7 cellular contexts compared by ENCODE assay signal in genomic region chr1:43206721-43207228, GRCh38. TPM values are rescaled to one million over a fixed set of nuclear protein-coding genes. Genes with fewer than 3 reads are reported as not detected.
DNase-seq lines count a peak whose midpoint lies in the region; ATAC-seq, FAIRE-seq and TF ChIP-seq lines count a peak whose summit lies in the region.

No MANE protein-coding gene starts in this region.

- H3K27me3 ChIP-seq in HUES6 (ENCODE audit: control insufficient read depth, insufficient read depth, low read length) (no peaks in the 10 kb centered on the region), GM12878 (replicated peaks in 1 of 2; ENCODE audit: control insufficient read depth in 2 of 2, insufficient read depth in 2 of 2, low read length in 1 of 2) (no peaks in the 10 kb centered on the region), upper lobe of right lung (no peaks in the 10 kb centered on the region)

- H3K4me2 ChIP-seq in GM12878 (ENCODE audit: control insufficient read depth, insufficient read depth) = peak overlapping the region; percentile 56; the same call in 1 of the 2 replicates

- DNase-seq in GM12878 (ENCODE audit: low read depth, low spot score) (no peak), iris pigment epithelial cell (ENCODE audit: low read depth) (peak; percentile 95), upper lobe of right lung (peak; percentile 72), GM13977 (ENCODE audit: low spot score) (no peak)
- DNase-seq in central memory CD4-positive, alpha-beta T cell = no peak

- H3K36me3 ChIP-seq in HUES6 (ENCODE audit: control insufficient read depth, insufficient read depth, low read length) (no peaks in the 10 kb centered on the region), GM12878 (ENCODE audit: control insufficient read depth in 2 of 2, insufficient read depth in 2 of 2, low read length in 1 of 2) (peaks cover 3 to 5% of the 10 kb centered on the region in 2 experiments; a peak in 3 of 4 replicates), upper lobe of right lung (no peaks in the 10 kb centered on the region)

- POLR2A ChIA-PET in GM12878 (lab: Charles Lee) = no interaction called here

- H2AFZ ChIP-seq in GM12878 (ENCODE audit: control insufficient read depth, low read depth, low read length) = peak overlapping the region; percentile 70

- ATAC-seq in GM12878 (no peak), upper lobe of right lung (peak; percentile 97), GM18502 (IDR thresholded peaks at IDR 0.05; ENCODE audit: poor library complexity, unreplicated experiment) (no peak)

- no peak for TF ChIP-seq RAD21 in GM12878 (IDR thresholded peaks at IDR 0.05; ENCODE audit: insufficient read depth, low read depth, low read length)

- H3K9me3 ChIP-seq in HUES6 (ENCODE audit: control insufficient read depth, insufficient read depth, low read depth, low read length) (no peaks in the 10 kb centered on the region), GM12878 (replicated peaks; ENCODE audit: control insufficient read depth, insufficient read depth, low read length) (peaks cover 2% of the 10 kb centered on the region; the same call in 2 of the 3 replicates), upper lobe of right lung (no peaks in the 10 kb centered on the region)

- TF ChIP-seq CTCF in GM12878 (IDR thresholded peaks at IDR 0.05 in 2 of 3, conservative IDR thresholded peaks at IDR 0.05 in 1 of 3; ENCODE audit: control insufficient read depth in 2 of 3, extremely low read depth in 1 of 3, insufficient read depth in 1 of 3, low read depth in 3 of 3, low read length in 3 of 3) (no peak), upper lobe of right lung (IDR thresholded peaks at IDR 0.05) (no peak), GM13977 (IDR thresholded peaks at IDR 0.05; ENCODE audit: extremely low read depth, insufficient read depth, missing control alignments) (no peak)

- CTCF ChIA-PET in GM12878 (lab: Yijun Ruan, JAX) = interaction anchor here (2.1 kb wide), 1 partner anchor 20 kb away, joined by 9 read pairs; no protein-coding TSS in a partner anchor

- no peaks in the 10 kb centered on the region for H4K20me1 ChIP-seq in GM12878 (ENCODE audit: control insufficient read depth, insufficient read depth)

- no peak for FAIRE-seq in GM12878 (lab: Jason Lieb, UNC)

- BruUV-seq in GM12878 (replicated peaks; lab: Mats Ljungman, UMichigan) = no TSS peak

- peaks cover 26% of the 10 kb centered on the region for H3K4me1 ChIP-seq in HUES6 (ENCODE audit: control insufficient read depth, insufficient read depth, low read length)
- H3K4me1 ChIP-seq in GM12878 (ENCODE audit: control insufficient read depth, insufficient read depth, low read length) = peaks cover 20% of the 10 kb centered on the region
- peaks cover 19% of the 10 kb centered on the region for H3K4me1 ChIP-seq in upper lobe of right lung

- RAD21 ChIA-PET in GM12878 (lab: Charles Lee; ENCODE audit: unreplicated experiment) = no interaction called here

- in situ Hi-C loops in GM12878 (cut with MboI) (no loop called here), GM13977 (cut with MboI; ENCODE audit: low pct_unique_long_range_greater_than_20kb, low sequenced_read_pairs, unreplicated experiment) (no loop called here)

- peak overlapping the region; percentile 67 for H3K27ac ChIP-seq in HUES6 (ENCODE audit: low read depth, low read length)
- no peak overlapping the region for H3K27ac ChIP-seq in GM12878 (ENCODE audit: control insufficient read depth, insufficient read depth)
- H3K27ac ChIP-seq in upper lobe of right lung = peak overlapping the region; percentile 70

- H3K4me3 ChIP-seq in HUES6 (ENCODE audit: low read depth, low read length) = peak overlapping the region; percentile 37; the same call in 1 of the 2 replicates
- H3K4me3 ChIP-seq in GM12878 = no peak overlapping the region
- H3K4me3 ChIP-seq in upper lobe of right lung = peak overlapping the region; percentile 8

- SMC1A ChIA-PET in GM12878 (lab: Charles Lee; ENCODE audit: uncharacterized antibody, unreplicated experiment) = interaction anchor here (0.6 to 1.4 kb wide), 3 partner anchors 9 to 208 kb away, joined by 3 to 4 read pairs (median 3); no protein-coding TSS in a partner anchor

- H3K9ac ChIP-seq in HUES6 (ENCODE audit: low read length) (peak overlapping the region; percentile 80), GM12878 (ENCODE audit: control insufficient read depth, insufficient read depth, low read length) (no peak overlapping the region)

- WGBS in GM12878 (ENCODE audit: insufficient coverage, insufficient replicate concordance, low lambda C conversion rate, missing lambda C conversion rate) = 86% methylated on average over 9 of the region's 9 CpGs

- TF ChIP-seq EP300 in GM12878 (IDR thresholded peaks at IDR 0.05; ENCODE audit: borderline replicate concordance in 1 of 2, control insufficient read depth in 1 of 2, low read depth in 2 of 2, low read length in 2 of 2) = no peak

- TF ChIP-seq POLR2A in GM12878 (IDR thresholded peaks at IDR 0.05; ENCODE audit: low read depth, low read length) = no peak

- intact Hi-C loops in GM12878 (cut with micrococcal nuclease; ENCODE audit: unreplicated experiment) (no loop called here), upper lobe of right lung (cut with DNase I) (no loop called here)

- peaks cover 8% of the 10 kb centered on the region; the same call in 1 of the 2 replicates for H3K79me2 ChIP-seq in GM12878 (ENCODE audit: control insufficient read depth, insufficient read depth, low read length)

TF ChIP-seq in GM12878, 131 proteins besides CTCF, POLR2A, EP300 and RAD21:
- TF ChIP-seq, protein P1, sequence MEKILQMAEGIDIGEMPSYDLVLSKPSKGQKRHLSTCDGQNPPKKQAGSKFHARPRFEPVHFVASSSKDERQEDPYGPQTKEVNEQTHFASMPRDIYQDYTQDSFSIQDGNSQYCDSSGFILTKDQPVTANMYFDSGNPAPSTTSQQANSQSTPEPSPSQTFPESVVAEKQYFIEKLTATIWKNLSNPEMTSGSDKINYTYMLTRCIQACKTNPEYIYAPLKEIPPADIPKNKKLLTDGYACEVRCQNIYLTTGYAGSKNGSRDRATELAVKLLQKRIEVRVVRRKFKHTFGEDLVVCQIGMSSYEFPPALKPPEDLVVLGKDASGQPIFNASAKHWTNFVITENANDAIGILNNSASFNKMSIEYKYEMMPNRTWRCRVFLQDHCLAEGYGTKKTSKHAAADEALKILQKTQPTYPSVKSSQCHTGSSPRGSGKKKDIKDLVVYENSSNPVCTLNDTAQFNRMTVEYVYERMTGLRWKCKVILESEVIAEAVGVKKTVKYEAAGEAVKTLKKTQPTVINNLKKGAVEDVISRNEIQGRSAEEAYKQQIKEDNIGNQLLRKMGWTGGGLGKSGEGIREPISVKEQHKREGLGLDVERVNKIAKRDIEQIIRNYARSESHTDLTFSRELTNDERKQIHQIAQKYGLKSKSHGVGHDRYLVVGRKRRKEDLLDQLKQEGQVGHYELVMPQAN (conservative IDR thresholded peaks at IDR 0.05) = no peak
- TF ChIP-seq SPI1 (IDR thresholded peaks at IDR 0.05; ENCODE audit: borderline replicate concordance, insufficient read depth, low read depth, low read length) = 0 out of 2 replicates have a peak, but pooled peaks have one; percentile 4

RNA-seq across cellular contexts. Expression of gene CFAP57, which starts 34.6 kb away (rescaled TPM):
- 11.4 and 13.2 TPM in 2 replicates for total RNA-seq in GM12878 (2013; cell fraction: nucleolus; rRNA removed)
- total RNA-seq in GM12878 (2014; rRNA removed) (0.54 and 0.56 TPM in 2 replicates), GM12878 (2014; rRNA removed; fragmentation: Illumina TruSeq; extraction: Trizol) (0.88 and 1.4 TPM in 2 replicates), GM12878 (2021) (0.77 and 1.2 TPM in 2 replicates), upper lobe of right lung (0.17 TPM)
- 1.9 TPM for polyA plus RNA-seq in GM12878 (2011; ENCODE audit: low read depth)
- polyA plus RNA-seq in GM12878 (2011; rRNA removed) (4.8 and 6.2 TPM in 2 replicates), GM12878 (2014; fragmentation: Illumina TruSeq; extraction: Trizol) (1.3 and 1.6 TPM in 2 replicates), GM12878 (2014; fragmentation: Nextera tagmentation; extraction: Ambion mirVana) (under 1 TPM; 0.45 to 0.60 TPM), GM12878 (2014; rRNA removed) (1.0 and 1.3 TPM in 2 replicates), GM12878 (2016; fragmentation: Nextera tagmentation; extraction: Ambion mirVana) (1 to 10 TPM; 1.8 to 2.1 TPM)
- 2.8 and 3.3 TPM in 2 replicates for polyA plus RNA-seq in GM12878 (2011; cell fraction: cytosol; rRNA removed)
- polyA plus RNA-seq in GM12878 (2011; cell fraction: nucleus; rRNA removed) = 6.6 and 8.4 TPM in 2 replicates
- 2.2 and 3.0 TPM in 2 replicates for polyA plus RNA-seq in GM12878 (2012)
- polyA minus RNA-seq in GM12878 (2011; rRNA and poly(A)+ RNA removed) = 5.2 and 6.4 TPM in 2 replicates
- polyA minus RNA-seq in GM12878 (2011; cell fraction: cytosol; rRNA and poly(A)+ RNA removed) = 1.2 and 1.9 TPM in 2 replicates
- 3.0 and 4.8 TPM in 2 replicates for polyA minus RNA-seq in GM12878 (2011; cell fraction: nucleus; rRNA and poly(A)+ RNA removed)

RNA-seq across cellular contexts. Expression of gene EBNA1BP2, which starts 34.7 kb away (rescaled TPM):
- 40.5 and 43.0 TPM in 2 replicates for total RNA-seq in GM12878 (2013; cell fraction: nucleolus; rRNA removed)
- total RNA-seq in GM12878 (2014; rRNA removed) = 132 and 135 TPM in 2 replicates
- total RNA-seq in GM12878 (2014; rRNA removed; fragmentation: Illumina TruSeq; extraction: Trizol) = 142 and 156 TPM in 2 replicates
- total RNA-seq in GM12878 (2021) = 97.7 and 104 TPM in 2 replicates
- 34.1 TPM for polyA plus RNA-seq in GM12878 (2011; ENCODE audit: low read depth)
- polyA plus RNA-seq in GM12878 (2011; rRNA removed) = 66.8 and 71.9 TPM in 2 replicates
- polyA plus RNA-seq in GM12878 (2011; cell fraction: cytosol; rRNA removed) = 55.4 and 75.2 TPM in 2 replicates
- polyA plus RNA-seq in GM12878 (2011; cell fraction: nucleus; rRNA removed) = 57.8 and 73.0 TPM in 2 replicates
- 53.1 and 61.6 TPM in 2 replicates for polyA plus RNA-seq in GM12878 (2012)
- polyA plus RNA-seq in GM12878 (2014; fragmentation: Illumina TruSeq; extraction: Trizol) = 171 and 173 TPM in 2 replicates
- 100 to 1,000 TPM in 1 of 2 experiments, 10 to 100 TPM in 1; 57.5 to 114 TPM for polyA plus RNA-seq in GM12878 (2014; fragmentation: Nextera tagmentation; extraction: Ambion mirVana)
- 121 and 131 TPM in 2 replicates for polyA plus RNA-seq in GM12878 (2014; rRNA removed)
- polyA plus RNA-seq in GM12878 (2016; fragmentation: Nextera tagmentation; extraction: Ambion mirVana) = 100 to 1,000 TPM; 275 TPM
- polyA minus RNA-seq in GM12878 (2011; rRNA and poly(A)+ RNA removed) = 31.5 and 37.5 TPM in 2 replicates
- 15.0 and 15.9 TPM in 2 replicates for polyA minus RNA-seq in GM12878 (2011; cell fraction: cytosol; rRNA and poly(A)+ RNA removed)
- 33.1 and 54.8 TPM in 2 replicates for polyA minus RNA-seq in GM12878 (2011; cell fraction: nucleus; rRNA and poly(A)+ RNA removed)
- 28.1 TPM for total RNA-seq in upper lobe of right lung

Comparison
In these comparisons a context has a peak if more than half of its experiments do, and no peak if none do; other contexts are left out.
1. DNase-seq: peak in iris pigment epithelial cell (single experiment) and upper lobe of right lung (single experiment); none in GM12878 (single experiment), GM13977 (single experiment) and central memory CD4-positive, alpha-beta T cell (single experiment).